Comparison of ENCODE assay signal across 9 cellular contexts in the genomic region with DNA sequence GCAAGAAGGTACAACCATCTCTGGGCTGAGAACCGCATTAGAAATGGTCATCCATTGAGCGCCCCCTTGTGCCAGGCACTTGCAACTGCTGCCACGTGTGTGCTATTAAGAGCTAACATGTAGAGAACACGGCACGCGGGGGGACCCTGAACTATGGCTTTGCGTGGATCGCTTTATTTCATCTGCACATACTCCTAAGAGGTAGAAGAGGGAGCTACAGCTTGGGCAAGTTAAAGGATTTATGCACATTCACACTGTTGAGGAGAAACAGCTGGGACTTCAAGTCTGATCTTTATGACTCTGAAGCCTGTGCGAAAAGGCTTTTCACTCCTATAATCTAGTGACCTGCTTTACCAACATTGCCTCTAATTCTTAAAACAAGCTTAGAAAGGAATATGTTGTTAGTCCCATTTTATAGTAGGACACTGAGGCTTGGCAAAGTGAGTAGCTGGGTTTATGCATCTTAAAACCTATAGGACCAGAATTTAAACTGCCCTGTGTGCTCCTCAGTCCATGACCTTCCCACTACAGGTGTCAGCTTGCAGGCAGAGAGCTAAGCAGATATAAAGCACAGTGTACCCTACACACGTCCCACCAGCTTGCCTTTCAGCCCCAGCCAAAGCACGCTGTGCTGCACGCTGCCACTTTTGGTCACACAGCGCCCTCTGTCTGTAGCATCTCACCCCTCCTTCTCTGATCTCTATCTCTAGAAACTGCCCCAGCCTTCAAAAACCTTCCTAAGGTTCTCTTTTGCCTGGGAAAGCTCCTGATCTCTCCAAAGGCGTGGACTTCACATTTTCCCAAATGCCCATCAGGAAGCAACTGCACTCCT. TPM values are rescaled to one million over a fixed set of nuclear protein-coding genes. Genes with fewer than 3 reads are reported as not detected.
A peak's percentile ranks its signal among the peaks of the same experiment; 100 is the strongest.
DNase-seq lines count a peak whose midpoint lies in the region; ATAC-seq and TF ChIP-seq lines count a peak whose summit lies in the region.
"Had no signal": no experiment of that assay in that cellular context is flagged by ENCODE, and none has a peak within 500 bp of the region (broad histone marks: within the 10 kb centered on the region; RNA-seq: fewer than 3 reads in every experiment).

No MANE protein-coding gene starts in this region.

- H3K36me3 Mint-ChIP-seq in activated T-cell treated with anti-CD3 and anti-CD28 coated beads, Interleukin-2, amount 50 U/mL, for 4 hours (ENCODE audit: insufficient read depth): no peaks in the 10 kb centered on the region
- H3K36me3 Mint-ChIP-seq in neural crest cell (ENCODE audit: low read depth): no peaks in the 10 kb centered on the region

- no TSS peak for BruUV-seq in Panc1 (replicated peaks; lab: Mats Ljungman, UMichigan)

- peaks cover 27% of the 10 kb centered on the region for H3K4me1 Mint-ChIP-seq in activated T-cell treated with anti-CD3 and anti-CD28 coated beads, Interleukin-2, amount 50 U/mL, for 4 hours (ENCODE audit: low read depth)
- H3K4me1 Mint-ChIP-seq in neural crest cell: peaks cover 22% of the 10 kb centered on the region
- H3K4me1 Mint-ChIP-seq in stimulated activated naive CD8-positive, alpha-beta T cell treated with anti-CD3 and anti-CD28 coated beads, Interleukin-15, amount 100 ng/mL, for 72 hours: peaks cover 54% of the 10 kb centered on the region

- CTCF ChIA-PET in Panc1 (lab: Charles Lee): interaction anchor here (0.5 to 2.7 kb wide), 28 partner anchors 9 to 554 kb away, joined by 3 to 48 read pairs (median 3); partner anchors contain the start of gene IL16

- POLR2A ChIA-PET in Panc1 (lab: Charles Lee): interaction anchor here (0.6 kb wide), 2 partner anchors 46 to 84 kb away, joined by 3 to 5 read pairs; no protein-coding TSS in a partner anchor

- DNase-seq in EL (peak; percentile 75), GOT3 (lab: John Stamatoyannopoulos, UW) (peak; percentile 16), Kasumi-1 (lab: John Stamatoyannopoulos, UW) (peak; percentile 86 to 87), Panc1 (ENCODE audit: low read depth, low spot score) (peak; percentile 59), fibroblast of peridontal ligament (ENCODE audit: extremely low read depth) (peak; percentile 82), neural crest cell (ENCODE audit: low read depth, low spot score) (peak; percentile 92)
- peak; percentile 83 for DNase-seq in activated T-cell treated with anti-CD3 and anti-CD28 coated beads, Interleukin-2, amount 50 U/mL, for 4 hours
- DNase-seq in stimulated activated naive CD8-positive, alpha-beta T cell treated with anti-CD3 and anti-CD28 coated beads, Interleukin-15, amount 100 ng/mL, for 72 hours: peak; percentile 80 to 81

- intact Hi-C loops in Panc1 (cut with micrococcal nuclease; ENCODE audit: unreplicated experiment): loop anchor here (1.0 to 5.0 kb wide), 3 partner anchors 111 to 289 kb away; no protein-coding TSS in a partner anchor

- peak; percentile 96 for ATAC-seq in Panc1
- ATAC-seq in activated T-cell treated with anti-CD3 and anti-CD28 coated beads, Interleukin-2, amount 50 U/mL, for 4 hours: peak; percentile 91 to 96
- peak; percentile 93 for ATAC-seq in stimulated activated naive CD8-positive, alpha-beta T cell treated with anti-CD3 and anti-CD28 coated beads, Interleukin-15, amount 100 ng/mL, for 72 hours

- in situ Hi-C loops in Panc1 (cut with HindIII; ENCODE audit: low pct_unique_long_range_greater_than_20kb, low sequenced_read_pairs): no loop called here

- 0 out of 4 replicates have a peak overlapping the region, but pooled peaks of 1 of the 2 experiments have one; percentile 12 for H3K4me3 ChIP-seq in Panc1 (ENCODE audit: low read depth in 2 of 2, low read length in 2 of 2)
- H3K4me3 ChIP-seq: skin epidermis had no signal

- no peaks in the 10 kb centered on the region for H3K9me3 Mint-ChIP-seq in activated T-cell treated with anti-CD3 and anti-CD28 coated beads, Interleukin-2, amount 50 U/mL, for 4 hours
- H3K9me3 Mint-ChIP-seq in neural crest cell: no peaks in the 10 kb centered on the region
- H3K9me3 Mint-ChIP-seq in stimulated activated naive CD8-positive, alpha-beta T cell treated with anti-CD3 and anti-CD28 coated beads, Interleukin-15, amount 100 ng/mL, for 72 hours: no peaks in the 10 kb centered on the region

- H3K27ac ChIP-seq in Panc1 (ENCODE audit: low read length): no peak overlapping the region

- TF ChIP-seq CTCF in Panc1 (IDR thresholded peaks at IDR 0.05): peak; percentile 92
- peak; percentile 76 for TF ChIP-seq CTCF in neural crest cell (conservative IDR thresholded peaks at IDR 0.05)

- H3K27ac Mint-ChIP-seq in neural crest cell (ENCODE audit: unreplicated experiment): no peak overlapping the region
- H3K27ac Mint-ChIP-seq in stimulated activated naive CD8-positive, alpha-beta T cell treated with anti-CD3 and anti-CD28 coated beads, Interleukin-15, amount 100 ng/mL, for 72 hours: peak overlapping the region in 1 of 2 donors; percentile 47

- peaks cover 5% of the 10 kb centered on the region for H3K4me1 ChIP-seq in Panc1 (ENCODE audit: control insufficient read depth, insufficient read depth, low read length)

- H3K27me3 Mint-ChIP-seq in activated T-cell treated with anti-CD3 and anti-CD28 coated beads, Interleukin-2, amount 50 U/mL, for 4 hours (ENCODE audit: low read depth): no peaks in the 10 kb centered on the region
- no peaks in the 10 kb centered on the region for H3K27me3 Mint-ChIP-seq in neural crest cell (ENCODE audit: low read depth)
- H3K27me3 Mint-ChIP-seq in stimulated activated naive CD8-positive, alpha-beta T cell treated with anti-CD3 and anti-CD28 coated beads, Interleukin-15, amount 100 ng/mL, for 72 hours: peaks cover 6% of the 10 kb centered on the region

- H3K4me3 Mint-ChIP-seq in activated T-cell treated with anti-CD3 and anti-CD28 coated beads, Interleukin-2, amount 50 U/mL, for 4 hours: peak overlapping the region; percentile 76
- peak overlapping the region; percentile 58 for H3K4me3 Mint-ChIP-seq in neural crest cell
- peak overlapping the region; percentile 77 to 79 for H3K4me3 Mint-ChIP-seq in stimulated activated naive CD8-positive, alpha-beta T cell treated with anti-CD3 and anti-CD28 coated beads, Interleukin-15, amount 100 ng/mL, for 72 hours

- no peaks in the 10 kb centered on the region for H3K9me3 ChIP-seq in Panc1 (ENCODE audit: control insufficient read depth, insufficient read depth, low read depth, low read length)

- no peaks in the 10 kb centered on the region for H3K36me3 ChIP-seq in Panc1 (ENCODE audit: control insufficient read depth, insufficient read depth, low read length)

- H3K27me3 ChIP-seq in Panc1 (ENCODE audit: control insufficient read depth, insufficient read depth, low read length): peaks cover 7% of the 10 kb centered on the region

RNA-seq across cellular contexts. Expression of gene STARD5, which starts 57.8 kb away (rescaled TPM):
- 2.9 TPM for total RNA-seq in Panc1 (2021; ENCODE audit: unreplicated experiment)
- polyA plus RNA-seq in Panc1 (2012; ENCODE audit: insufficient read length): 3.1 TPM
- total RNA-seq in activated T-cell treated with anti-CD3 and anti-CD28 coated beads, Interleukin-2, amount 50 U/mL, for 4 hours: 1 to 10 TPM; 2.8 to 5.3 (median 3.7) TPM
- total RNA-seq in neural crest cell: 2.4 and 2.7 TPM in 2 replicates

Comparison
In these comparisons a context has a peak if more than half of its experiments do, and no peak if none do; other contexts are left out.
1. DNase-seq: peak in every context shown above with its lines; median percentile 92 in neural crest cell; 86 in Kasumi-1; 83 in activated T-cell treated with anti-CD3 and anti-CD28 coated beads, Interleukin-2, amount 50 U/mL, for 4 hours; 82 in fibroblast of peridontal ligament; 80 in stimulated activated naive CD8-positive, alpha-beta T cell treated with anti-CD3 and anti-CD28 coated beads, Interleukin-15, amount 100 ng/mL, for 72 hours; 75 in EL; 59 in Panc1; 16 in GOT3.